Comparison of ENCODE assay signal across 7 cellular contexts in the genomic region with DNA sequence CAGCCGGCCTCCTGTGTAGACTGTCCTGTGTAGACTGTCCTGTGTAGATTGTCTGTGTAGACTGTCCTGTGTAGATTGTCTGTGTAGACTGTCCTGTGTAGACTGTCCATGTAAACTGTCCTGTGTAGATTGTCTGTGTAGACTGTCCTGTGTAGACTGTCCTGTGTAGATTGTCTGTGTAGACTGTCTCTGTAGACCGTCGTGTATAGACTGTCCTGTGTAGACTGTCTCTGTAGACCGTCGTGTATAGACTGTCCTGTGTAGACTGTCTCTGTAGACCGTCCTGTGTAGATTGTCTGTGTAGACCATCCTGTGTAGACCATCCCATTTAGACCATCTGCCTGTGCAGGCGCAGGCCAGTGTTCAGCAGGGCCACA. TPM values are rescaled to one million over a fixed set of nuclear protein-coding genes. Genes with fewer than 3 reads are reported as not detected.
A peak's percentile ranks its signal among the peaks of the same experiment; 100 is the strongest.
DNase-seq lines count a peak whose midpoint lies in the region; ATAC-seq and TF ChIP-seq lines count a peak whose summit lies in the region.
"Not testable (repeated sequence)": the region's sequence is repeated elsewhere in the genome, so short reads cannot be mapped to it uniquely, and the experiment has no call there.

No MANE protein-coding gene starts in this region.

- TF ChIP-seq CTCF in DND-41 (IDR thresholded peaks at IDR 0.05; ENCODE audit: borderline replicate concordance, extremely low read depth, low read length, poor library complexity, severe bottlenecking); OCI-LY3 (IDR thresholded peaks at IDR 0.05; ENCODE audit: low read depth, low read length): not testable (repeated sequence)

- peak overlapping the region; percentile 73 for H3K27ac Mint-ChIP-seq in activated CD4-positive, alpha-beta memory T cell treated with anti-CD3 and anti-CD28 coated beads, Interleukin-2, amount 10 ng/mL, durations not matched to agents 7 days and 5 days
- H3K27ac Mint-ChIP-seq in activated naive CD8-positive, alpha-beta T cell treated with anti-CD3 and anti-CD28 coated beads for 36 hours = peak overlapping the region; percentile 83
- peak overlapping the region; percentile 21 to 91 (median 74) for H3K27ac Mint-ChIP-seq in naive thymus-derived CD8-positive, alpha-beta T cell
- H3K27ac Mint-ChIP-seq in stimulated activated memory B cell treated with anti-CD40 and anti-IgM and Interleukin-4, amounts not matched to agents 10 μg/mL and 1 μg/mL and 100 μg/mL, for 72 hours = peak overlapping the region; percentile 40

- H3K4me3 Mint-ChIP-seq in activated CD4-positive, alpha-beta memory T cell treated with anti-CD3 and anti-CD28 coated beads, Interleukin-2, amount 10 ng/mL, durations not matched to agents 7 days and 5 days; activated naive CD8-positive, alpha-beta T cell treated with anti-CD3 and anti-CD28 coated beads for 36 hours: not testable (repeated sequence)
- peak overlapping the region in 4 of 10 donors; percentile 8 to 55 (median 28) for H3K4me3 Mint-ChIP-seq in naive thymus-derived CD8-positive, alpha-beta T cell
- H3K4me3 Mint-ChIP-seq in stimulated activated memory B cell treated with anti-CD40 and anti-IgM and Interleukin-4, amounts not matched to agents 10 μg/mL and 1 μg/mL and 100 μg/mL, for 72 hours = peak overlapping the region; percentile 10

- H3K27me3 Mint-ChIP-seq in activated CD4-positive, alpha-beta memory T cell treated with anti-CD3 and anti-CD28 coated beads, Interleukin-2, amount 10 ng/mL, durations not matched to agents 7 days and 5 days; activated naive CD8-positive, alpha-beta T cell treated with anti-CD3 and anti-CD28 coated beads for 36 hours; naive thymus-derived CD8-positive, alpha-beta T cell; stimulated activated memory B cell treated with anti-CD40 and anti-IgM and Interleukin-4, amounts not matched to agents 10 μg/mL and 1 μg/mL and 100 μg/mL, for 72 hours: not testable (repeated sequence)

- not testable (repeated sequence) for H2AFZ ChIP-seq in DND-41 (ENCODE audit: low read depth, low read length); OCI-LY3 (ENCODE audit: low read depth, low read length)

- H3K4me1 Mint-ChIP-seq in activated CD4-positive, alpha-beta memory T cell treated with anti-CD3 and anti-CD28 coated beads, Interleukin-2, amount 10 ng/mL, durations not matched to agents 7 days and 5 days = peaks cover 64% of the 10 kb centered on the region
- peaks cover 58% of the 10 kb centered on the region for H3K4me1 Mint-ChIP-seq in activated naive CD8-positive, alpha-beta T cell treated with anti-CD3 and anti-CD28 coated beads for 36 hours
- peaks cover 29 to 74% (median 64%) of the 10 kb centered on the region in 4 donors for H3K4me1 Mint-ChIP-seq in naive thymus-derived CD8-positive, alpha-beta T cell
- peaks cover 81% of the 10 kb centered on the region for H3K4me1 Mint-ChIP-seq in stimulated activated memory B cell treated with anti-CD40 and anti-IgM and Interleukin-4, amounts not matched to agents 10 μg/mL and 1 μg/mL and 100 μg/mL, for 72 hours

- peak overlapping the region; percentile 14; the same call in 1 of the 2 replicates for H3K4me2 ChIP-seq in DND-41 (ENCODE audit: insufficient read depth, low read length)
- H3K4me2 ChIP-seq in OCI-LY3 (ENCODE audit: low read length) = peak overlapping the region; percentile 80

- peaks cover 60% of the 10 kb centered on the region for H4K20me1 ChIP-seq in DND-41 (ENCODE audit: insufficient read depth, low read length)
- peaks cover 74% of the 10 kb centered on the region for H4K20me1 ChIP-seq in OCI-LY3 (ENCODE audit: insufficient read depth, low read length)

- ATAC-seq in DND-41 (ENCODE audit: insufficient read depth, low read depth) = 0 out of 3 replicates have a peak, but pooled peaks have one; percentile 3
- ATAC-seq in naive thymus-derived CD8-positive, alpha-beta T cell = peak in 1 of 2 donors; percentile 14
- not testable (repeated sequence) for ATAC-seq in stimulated activated memory B cell treated with anti-CD40 and anti-IgM and Interleukin-4, amounts not matched to agents 10 μg/mL and 1 μg/mL and 100 μg/mL, for 72 hours

- H3K79me2 ChIP-seq in DND-41 (ENCODE audit: insufficient read depth, low read length) (peaks cover 17% of the 10 kb centered on the region), OCI-LY3 (ENCODE audit: low read length) (peaks cover 95% of the 10 kb centered on the region)

- H3K36me3 Mint-ChIP-seq in activated CD4-positive, alpha-beta memory T cell treated with anti-CD3 and anti-CD28 coated beads, Interleukin-2, amount 10 ng/mL, durations not matched to agents 7 days and 5 days (ENCODE audit: low read depth) = peaks cover 76% of the 10 kb centered on the region
- H3K36me3 Mint-ChIP-seq in activated naive CD8-positive, alpha-beta T cell treated with anti-CD3 and anti-CD28 coated beads for 36 hours = peaks cover 19% of the 10 kb centered on the region
- peaks cover 0 to 76% (median 5%) of the 10 kb centered on the region in 3 donors for H3K36me3 Mint-ChIP-seq in naive thymus-derived CD8-positive, alpha-beta T cell
- peaks cover 69% of the 10 kb centered on the region for H3K36me3 Mint-ChIP-seq in stimulated activated memory B cell treated with anti-CD40 and anti-IgM and Interleukin-4, amounts not matched to agents 10 μg/mL and 1 μg/mL and 100 μg/mL, for 72 hours

- H3K4me1 ChIP-seq in DND-41 (ENCODE audit: insufficient read depth, low read length) (peaks cover 29% of the 10 kb centered on the region), OCI-LY3 (ENCODE audit: low read length) (peaks cover 88% of the 10 kb centered on the region)
- H3K4me1 ChIP-seq in effector memory CD4-positive, alpha-beta T cell (ENCODE audit: control insufficient read depth, insufficient read depth, low read length, poor library complexity, severe bottlenecking) = peaks cover 10% of the 10 kb centered on the region

- H3K36me3 ChIP-seq in DND-41 (ENCODE audit: insufficient read depth, low read length) (peaks cover 81% of the 10 kb centered on the region), OCI-LY3 (replicated peaks; ENCODE audit: low read depth, low read length) (peaks cover 89% of the 10 kb centered on the region)
- peaks cover 38% of the 10 kb centered on the region for H3K36me3 ChIP-seq in effector memory CD4-positive, alpha-beta T cell (ENCODE audit: control insufficient read depth, insufficient read depth, low read length)

- H3K27ac ChIP-seq in DND-41 (ENCODE audit: low read length) (peak overlapping the region; percentile 70), OCI-LY3 (ENCODE audit: low read length) (peak overlapping the region; percentile 97)
- H3K27ac ChIP-seq in effector memory CD4-positive, alpha-beta T cell (ENCODE audit: insufficient read depth, low read length, poor library complexity, severe bottlenecking) = peak overlapping the region; percentile 24

- H3K9me3 ChIP-seq in DND-41 (ENCODE audit: insufficient read depth, low read length, severe bottlenecking); OCI-LY3 (ENCODE audit: insufficient read depth, low read length); effector memory CD4-positive, alpha-beta T cell (ENCODE audit: control insufficient read depth, low read length): not testable (repeated sequence)

- POLR2A ChIA-PET in activated CD4-positive, alpha-beta memory T cell treated with anti-CD3 and anti-CD28 coated beads, Interleukin-2, amount 10 ng/mL, durations not matched to agents 7 days and 5 days (lab: Charles Lee) = interaction anchor here (2.7 kb wide), 1 partner anchor 58 kb away, joined by 22 read pairs; the partner anchor contains the start of gene PTPN1
- POLR2A ChIA-PET in naive thymus-derived CD8-positive, alpha-beta T cell (lab: Charles Lee) = not testable (repeated sequence)

- CTCF ChIA-PET in activated CD4-positive, alpha-beta memory T cell treated with anti-CD3 and anti-CD28 coated beads, Interleukin-2, amount 10 ng/mL, durations not matched to agents 7 days and 5 days (lab: Charles Lee) = interaction anchor here (1.0 to 7.9 kb wide), 5 partner anchors 8 to 90 kb away, joined by 3 to 61 read pairs (median 4); no protein-coding TSS in a partner anchor

- not testable (repeated sequence) for H3K4me3 ChIP-seq in DND-41 (ENCODE audit: low read depth in 1 of 2, low read length in 2 of 2); effector memory CD4-positive, alpha-beta T cell (ENCODE audit: insufficient read depth, low read depth, low read length, poor library complexity, severe bottlenecking)
- peak overlapping the region; percentile 56 for H3K4me3 ChIP-seq in OCI-LY3 (ENCODE audit: low read length)

- not testable (repeated sequence) for H3K27me3 ChIP-seq in DND-41 (ENCODE audit: insufficient read depth, low read length, poor library complexity); OCI-LY3 (ENCODE audit: low read depth, low read length); effector memory CD4-positive, alpha-beta T cell (replicated peaks; ENCODE audit: control insufficient read depth, insufficient read depth, low read length, poor library complexity, severe bottlenecking)

- not testable (repeated sequence) for DNase-seq in DND-41; activated CD4-positive, alpha-beta memory T cell treated with anti-CD3 and anti-CD28 coated beads, Interleukin-2, amount 10 ng/mL, durations not matched to agents 7 days and 5 days; activated naive CD8-positive, alpha-beta T cell treated with anti-CD3 and anti-CD28 coated beads for 36 hours; effector memory CD4-positive, alpha-beta T cell; naive thymus-derived CD8-positive, alpha-beta T cell

- not testable (repeated sequence) for H3K9me3 Mint-ChIP-seq in activated CD4-positive, alpha-beta memory T cell treated with anti-CD3 and anti-CD28 coated beads, Interleukin-2, amount 10 ng/mL, durations not matched to agents 7 days and 5 days; activated naive CD8-positive, alpha-beta T cell treated with anti-CD3 and anti-CD28 coated beads for 36 hours; naive thymus-derived CD8-positive, alpha-beta T cell; stimulated activated memory B cell treated with anti-CD40 and anti-IgM and Interleukin-4, amounts not matched to agents 10 μg/mL and 1 μg/mL and 100 μg/mL, for 72 hours

- not testable (repeated sequence) for H3K9ac ChIP-seq in DND-41 (ENCODE audit: low read depth, low read length)
- peak overlapping the region; percentile 84 for H3K9ac ChIP-seq in OCI-LY3 (ENCODE audit: low read length)

RNA-seq across cellular contexts. Expression of gene PTPN1, which starts 59.3 kb away (rescaled TPM):
- 10 to 100 TPM; 79.6 to 80.5 TPM for total RNA-seq in activated CD4-positive, alpha-beta memory T cell treated with anti-CD3 and anti-CD28 coated beads, Interleukin-2, amount 10 ng/mL, durations not matched to agents 7 days and 5 days
- total RNA-seq in activated naive CD8-positive, alpha-beta T cell treated with anti-CD3 and anti-CD28 coated beads for 36 hours = 10 to 100 TPM; 53.0 to 54.0 TPM
- total RNA-seq in naive thymus-derived CD8-positive, alpha-beta T cell = 10 to 100 TPM; 53.8 to 56.7 TPM
- polyA plus RNA-seq in naive thymus-derived CD8-positive, alpha-beta T cell = 10 to 100 TPM; 29.1 to 31.9 (median 29.4) TPM

Comparison
In these comparisons a context has a peak if more than half of its experiments do, and no peak if none do; other contexts are left out.
1. H3K27ac ChIP-seq: peak in every context shown above with its lines; median percentile 97 in OCI-LY3; 70 in DND-41; 24 in effector memory CD4-positive, alpha-beta T cell.